ENCODE assay signal across 8 cellular contexts in the genomic region with DNA sequence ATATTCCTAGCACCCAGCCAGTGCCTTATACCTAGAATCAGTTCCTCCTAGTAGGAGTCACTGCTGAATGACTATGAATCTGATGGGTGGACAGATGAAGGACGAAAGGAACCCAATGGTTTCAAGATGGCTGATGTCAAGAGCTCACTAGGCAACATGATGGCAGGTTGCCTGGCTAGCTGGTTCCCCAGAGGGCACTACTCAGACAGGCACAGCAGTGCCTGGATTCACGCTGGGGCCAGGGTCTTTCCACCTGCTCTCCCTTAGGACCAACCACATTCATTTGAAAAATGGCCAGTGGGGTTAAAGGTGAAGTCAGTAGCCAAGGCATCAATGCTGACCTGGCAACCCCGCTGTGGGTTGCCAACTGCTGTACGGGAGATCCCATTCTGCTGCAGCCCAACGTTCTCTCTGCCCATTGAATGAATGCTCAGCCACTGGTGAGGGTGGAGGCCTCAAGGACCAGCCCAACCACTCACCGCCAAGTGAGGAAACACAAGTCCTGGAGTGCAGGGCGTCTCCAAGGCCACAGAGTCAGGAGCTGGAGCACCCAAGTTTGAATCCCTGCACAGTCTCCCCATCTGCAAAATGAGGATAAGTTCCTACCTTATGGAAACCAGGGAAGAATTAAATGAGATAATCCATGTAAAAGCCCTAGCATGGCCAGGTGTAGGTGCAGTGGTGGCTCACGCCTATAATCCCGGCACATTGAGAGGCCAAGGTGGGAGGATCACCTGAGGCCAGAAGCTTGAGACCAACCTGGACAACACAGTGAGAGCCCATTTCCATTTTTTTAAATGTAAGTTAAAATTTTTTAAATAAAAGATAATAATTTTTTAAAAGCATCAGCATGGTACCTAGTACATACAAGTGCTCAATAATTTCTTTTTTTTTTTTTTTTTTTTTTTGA. TPM values are rescaled to one million over a fixed set of nuclear protein-coding genes. Genes with fewer than 3 reads are reported as not detected.
DNase-seq lines count a peak whose midpoint lies in the region; ATAC-seq and TF ChIP-seq lines count a peak whose summit lies in the region.

No MANE protein-coding gene starts in this region.

- H3K36me3 Mint-ChIP-seq in CD4-positive, alpha-beta T cell (ENCODE audit: low read depth): peaks cover 85% of the 10 kb centered on the region

- peaks cover 64% of the 10 kb centered on the region for H3K4me1 ChIP-seq in PC-3 (ENCODE audit: insufficient read depth, low read length)
- peaks cover 96% of the 10 kb centered on the region for H3K4me1 ChIP-seq in effector memory CD4-positive, alpha-beta T cell (ENCODE audit: control insufficient read depth, insufficient read depth, low read length, poor library complexity, severe bottlenecking)
- peaks cover 89% of the 10 kb centered on the region for H3K4me1 ChIP-seq in osteoblast (ENCODE audit: insufficient read depth, low read length)

- peak overlapping the region; percentile 93 for H3K27ac Mint-ChIP-seq in CD4-positive, alpha-beta T cell

- DNase-seq in CD4-positive, alpha-beta T cell: no peak
- DNase-seq in PC-3: no peak
- no peak for DNase-seq in effector memory CD4-positive, alpha-beta T cell
- DNase-seq in osteoblast (ENCODE audit: insufficient read length, low spot score, missing footprints): peak; percentile 59
- no peak for DNase-seq in SHP77 treated with DMSO at 0.1 percent for 48 hours (lab: John Stamatoyannopoulos, UW)
- DNase-seq in T1000 (lab: John Stamatoyannopoulos, UW): no peak
- no peak for DNase-seq in retina
- DNase-seq in AG08396 (ENCODE audit: low spot score): no peak

- intact Hi-C loops in CD4-positive, alpha-beta T cell (cut with DNase I, micrococcal nuclease): loop anchor here in 1 of 2 experiments (5.0 kb wide), 1 partner anchor 38 kb away; no protein-coding TSS in a partner anchor
- intact Hi-C loops in PC-3 (cut with micrococcal nuclease): no loop called here

- H3K4me3 ChIP-seq in PC-3 (ENCODE audit: low read length): no peak overlapping the region
- peak overlapping the region; percentile 26 for H3K4me3 ChIP-seq in effector memory CD4-positive, alpha-beta T cell (ENCODE audit: insufficient read depth, low read depth, low read length, poor library complexity, severe bottlenecking)
- H3K4me3 ChIP-seq in osteoblast (ENCODE audit: insufficient read depth, low read length): peak overlapping the region; percentile 13

- peak overlapping the region; percentile 43 for H3K4me2 ChIP-seq in PC-3 (ENCODE audit: low read length)
- peak overlapping the region; percentile 57 for H3K4me2 ChIP-seq in osteoblast (ENCODE audit: insufficient read depth, low read length)

- H4K20me1 ChIP-seq in PC-3 (ENCODE audit: low read length) (peaks cover 79% of the 10 kb centered on the region), osteoblast (ENCODE audit: insufficient read depth, low read length) (peaks cover 91% of the 10 kb centered on the region)

- H3K4me3 Mint-ChIP-seq in CD4-positive, alpha-beta T cell: peak overlapping the region; percentile 62

- H2AFZ ChIP-seq in PC-3 (ENCODE audit: low read length) (no peak overlapping the region), osteoblast (ENCODE audit: low read length) (no peak overlapping the region)

- H3K79me2 ChIP-seq in PC-3 (ENCODE audit: low read length) (peaks cover 100% of the 10 kb centered on the region), osteoblast (ENCODE audit: insufficient read depth, low read length) (peaks cover 99% of the 10 kb centered on the region)

- no peaks in the 10 kb centered on the region for H3K9me3 ChIP-seq in CD4-positive, alpha-beta T cell (ENCODE audit: control insufficient read depth, low read length)
- H3K9me3 ChIP-seq in PC-3 (ENCODE audit: low read length): no peaks in the 10 kb centered on the region
- H3K9me3 ChIP-seq in effector memory CD4-positive, alpha-beta T cell (ENCODE audit: control insufficient read depth, low read length): no peaks in the 10 kb centered on the region
- no peaks in the 10 kb centered on the region for H3K9me3 ChIP-seq in osteoblast (ENCODE audit: low read depth, low read length)

- CTCF ChIA-PET in CD4-positive, alpha-beta T cell (lab: Charles Lee): interaction anchor here (0.7 to 1.7 kb wide), 2 partner anchors 95 to 854 kb away, joined by 3 to 7 read pairs; no protein-coding TSS in a partner anchor
- CTCF ChIA-PET in PC-3 (lab: Charles Lee): interaction anchor here (0.6 kb wide), 1 partner anchor 95 kb away, joined by 4 read pairs; no protein-coding TSS in a partner anchor

- no peaks in the 10 kb centered on the region for H3K9me3 Mint-ChIP-seq in CD4-positive, alpha-beta T cell

- H3K36me3 ChIP-seq in PC-3 (ENCODE audit: low read depth, low read length) (peaks cover 17% of the 10 kb centered on the region; the same call in 1 of the 2 replicates), osteoblast (ENCODE audit: insufficient read depth, low read length) (peaks cover 74% of the 10 kb centered on the region)
- peaks cover 7% of the 10 kb centered on the region for H3K36me3 ChIP-seq in effector memory CD4-positive, alpha-beta T cell (ENCODE audit: control insufficient read depth, insufficient read depth, low read length)

- POLR2A ChIA-PET in CD4-positive, alpha-beta T cell (lab: Charles Lee): interaction anchor here (0.6 to 49.5 kb wide), 4 partner anchors 7 to 1013 kb away, joined by 4 to 1847 read pairs (median 940); a partner anchor contains a TSS
- POLR2A ChIA-PET in PC-3 (lab: Charles Lee; ENCODE audit: unreplicated experiment): interaction anchor here (0.7 kb wide), 1 partner anchor 13 kb away, joined by 4 read pairs; no protein-coding TSS in a partner anchor

- no peak overlapping the region for H3K9ac ChIP-seq in PC-3 (ENCODE audit: low read length)

- TF ChIP-seq CTCF in CD4-positive, alpha-beta T cell (IDR thresholded peaks at IDR 0.05): no peak
- TF ChIP-seq CTCF in PC-3 (conservative IDR thresholded peaks at IDR 0.05; ENCODE audit: low read depth, low read length) (no peak), osteoblast (IDR thresholded peaks at IDR 0.05; ENCODE audit: extremely low read depth, low read depth, low read length) (no peak)

- peaks cover 91% of the 10 kb centered on the region for H3K4me1 Mint-ChIP-seq in CD4-positive, alpha-beta T cell (ENCODE audit: low read depth)

- peak overlapping the region; percentile 95 for H3K27ac ChIP-seq in CD4-positive, alpha-beta T cell (ENCODE audit: low read depth, low read length)
- H3K27ac ChIP-seq in PC-3 (ENCODE audit: low read length) (peak overlapping the region; percentile 82), osteoblast (ENCODE audit: low read depth, low read length) (peak overlapping the region; percentile 87)
- H3K27ac ChIP-seq in effector memory CD4-positive, alpha-beta T cell (ENCODE audit: insufficient read depth, low read length, poor library complexity, severe bottlenecking): peak overlapping the region; percentile 87

- H3K9me2 ChIP-seq in PC-3 (replicated peaks; ENCODE audit: low read length): no peaks in the 10 kb centered on the region

- no peak for ATAC-seq in CD4-positive, alpha-beta T cell (ENCODE audit: poor library complexity)
- no peak for ATAC-seq in PC-3

- no TSS peak for BruUV-seq in PC-3 (replicated peaks; lab: Mats Ljungman, UMichigan)

- H3K27me3 ChIP-seq in CD4-positive, alpha-beta T cell (ENCODE audit: control insufficient read depth, insufficient read depth, low read length): no peaks in the 10 kb centered on the region
- no peaks in the 10 kb centered on the region for H3K27me3 ChIP-seq in PC-3 (ENCODE audit: low read length)
- H3K27me3 ChIP-seq in effector memory CD4-positive, alpha-beta T cell (replicated peaks; ENCODE audit: control insufficient read depth, insufficient read depth, low read length, poor library complexity, severe bottlenecking): no peaks in the 10 kb centered on the region
- no peaks in the 10 kb centered on the region for H3K27me3 ChIP-seq in osteoblast (ENCODE audit: insufficient read depth, low read length)

- no peaks in the 10 kb centered on the region for H3F3A ChIP-seq in PC-3 (ENCODE audit: low read length, unreplicated experiment)

- H3K27me3 Mint-ChIP-seq in CD4-positive, alpha-beta T cell: no peaks in the 10 kb centered on the region

RNA-seq across cellular contexts. Expression of a gene that starts 12.4 kb away (rescaled TPM):
- total RNA-seq in CD4-positive, alpha-beta T cell: 100 to 1,000 TPM; 901 to 925 TPM
- 357 and 546 TPM in 2 replicates for total RNA-seq in PC-3 (2014; rRNA removed)
- 796 and 964 TPM in 2 replicates for total RNA-seq in osteoblast
